ENCODE assay signal across 16 cellular contexts in the genomic region with DNA sequence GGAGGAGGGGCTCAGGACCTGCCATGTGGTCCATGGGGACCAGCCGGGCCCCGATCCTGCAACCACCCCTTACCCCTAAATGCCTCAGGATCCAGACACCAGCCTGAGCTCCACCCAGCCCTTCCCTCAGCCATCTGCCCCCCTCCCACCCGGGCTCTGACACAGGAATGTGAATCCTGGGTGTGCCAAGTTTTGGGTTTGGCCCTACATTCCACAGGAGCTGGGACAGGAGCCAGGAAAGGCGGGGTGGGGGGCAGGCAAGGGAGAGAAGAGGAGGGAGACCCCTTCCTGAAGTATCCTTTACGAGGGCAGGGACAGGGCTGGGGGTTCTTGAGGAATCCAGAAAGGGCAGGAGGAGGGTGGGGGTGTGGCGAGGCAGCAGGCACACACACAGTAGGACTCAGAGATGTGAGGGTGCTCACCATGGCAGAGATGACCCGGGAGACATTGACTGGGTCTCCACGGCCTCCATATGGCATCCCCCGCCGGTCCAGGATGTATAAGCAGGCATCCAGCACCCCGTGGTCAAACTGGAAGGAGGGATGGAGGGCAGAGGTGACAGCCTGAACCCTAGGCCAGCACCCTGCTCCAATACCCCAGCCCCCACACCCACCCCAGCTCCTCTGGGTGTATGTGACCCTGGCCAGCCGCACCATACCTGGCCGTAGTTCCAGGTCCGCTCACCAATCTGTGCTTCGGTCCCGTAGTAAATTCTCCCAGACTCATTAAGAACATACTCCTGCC. TPM values are rescaled to one million over a fixed set of nuclear protein-coding genes. Genes with fewer than 3 reads are reported as not detected.
DNase-seq lines count a peak whose midpoint lies in the region; ATAC-seq and TF ChIP-seq lines count a peak whose summit lies in the region.
"Had no signal": no experiment of that assay in that cellular context is flagged by ENCODE, and none has a peak within 500 bp of the region (broad histone marks: within the 10 kb centered on the region; RNA-seq: fewer than 3 reads in every experiment).

No MANE protein-coding gene starts in this region.

- no peak for TF ChIP-seq POLR2A in upper lobe of left lung (IDR thresholded peaks at IDR 0.05)

- H3K27ac ChIP-seq in left lung, result no peak overlapping the region
- peak overlapping the region in 3 of 4 donors; percentile 18 to 46 (median 32) for H3K27ac ChIP-seq in upper lobe of left lung
- H3K27ac ChIP-seq: thoracic aorta had no signal

- WGBS in upper lobe of left lung, 2 donors, result 71 to 74% methylated on average over 15 to 16 of the region's 16 CpGs

- no peaks in the 10 kb centered on the region for H3K9me3 Mint-ChIP-seq in chondrocyte (ENCODE audit: low read depth)
- H3K9me3 Mint-ChIP-seq: activated naive CD4-positive, alpha-beta T cell treated with anti-CD3 and anti-CD28 coated beads, Interleukin-2, amount 50 U/mL, for 72 hours; naive thymus-derived CD8-positive, alpha-beta T cell had no signal

- no peak overlapping the region for H3K4me3 Mint-ChIP-seq in chondrocyte (ENCODE audit: unreplicated experiment)
- H3K4me3 Mint-ChIP-seq: naive thymus-derived CD8-positive, alpha-beta T cell had no signal

- peak; percentile 40 for DNase-seq in LoVo (ENCODE audit: low spot score)
- DNase-seq in chondrocyte (ENCODE audit: low spot score), result peak; percentile 78
- peak in 1 of 2 donors; percentile 57 for DNase-seq in left lung
- DNase-seq in upper lobe of left lung, result no peak
- no peak for DNase-seq in KG1 (lab: John Stamatoyannopoulos, UW)
- no peak for DNase-seq in activated T-cell treated with anti-CD3 and anti-CD28 coated beads, Interleukin-2, amount 50 U/mL, for 1 hour
- DNase-seq in SKM-1 treated with dmso at 0.1 percent for 144 hours (lab: John Stamatoyannopoulos, UW; ENCODE audit: unreplicated experiment), result no peak
- DNase-seq: islet precursor cell; naive thymus-derived CD8-positive, alpha-beta T cell; NCI-H1436 treated with DMSO at 0.1 percent for 48 hours; NCI-H69; Right ventricle myocardium superior had no signal

- intact Hi-C loops in left lung (cut with DNase I), result no loop called here

- H3K4me1 Mint-ChIP-seq in chondrocyte (ENCODE audit: low read depth), result peaks cover 29% of the 10 kb centered on the region
- H3K4me1 Mint-ChIP-seq: naive thymus-derived CD8-positive, alpha-beta T cell had no signal

- H3K4me1 ChIP-seq in left lung, result no peaks in the 10 kb centered on the region
- H3K4me1 ChIP-seq in upper lobe of left lung, result peaks cover 0 to 19% (median 9%) of the 10 kb centered on the region in 4 donors

- H3K36me3 ChIP-seq in left lung, result peaks cover 0 to 17% of the 10 kb centered on the region in 2 donors
- H3K36me3 ChIP-seq in upper lobe of left lung, result peaks cover 0 to 12% (median 3%) of the 10 kb centered on the region in 4 donors
- H3K36me3 ChIP-seq: thoracic aorta had no signal

- no peaks in the 10 kb centered on the region for H3K9me3 ChIP-seq in left lung
- no peaks in the 10 kb centered on the region for H3K9me3 ChIP-seq in upper lobe of left lung
- H3K9me3 ChIP-seq: thoracic aorta had no signal

- ATAC-seq in left lung (peak; percentile 68), upper lobe of left lung (ENCODE audit: low FRiP score in 2 of 2) (peak; percentile 40 to 65), GM21825 (IDR thresholded peaks at IDR 0.05; ENCODE audit: unreplicated experiment) (no peak)
- ATAC-seq: activated naive CD4-positive, alpha-beta T cell treated with anti-CD3 and anti-CD28 coated beads, Interleukin-2, amount 50 U/mL, for 72 hours; naive thymus-derived CD8-positive, alpha-beta T cell had no signal

- H3K36me3 Mint-ChIP-seq in chondrocyte (ENCODE audit: low read depth), result peaks cover 1% of the 10 kb centered on the region

- H3K27me3 ChIP-seq in left lung, result no peaks in the 10 kb centered on the region
- H3K27me3 ChIP-seq in upper lobe of left lung, result no peaks in the 10 kb centered on the region

- no peak overlapping the region for H3K4me3 ChIP-seq in left lung
- H3K4me3 ChIP-seq in upper lobe of left lung, result no peak overlapping the region
- H3K4me3 ChIP-seq: coronary artery, thoracic aorta had no signal

- H3K27me3 Mint-ChIP-seq in chondrocyte (ENCODE audit: low read depth), result no peaks in the 10 kb centered on the region
- H3K27me3 Mint-ChIP-seq: naive thymus-derived CD8-positive, alpha-beta T cell had no signal

- TF ChIP-seq CTCF in chondrocyte (IDR thresholded peaks at IDR 0.05) (no peak), left lung (IDR thresholded peaks at IDR 0.05) (no peak), upper lobe of left lung (IDR thresholded peaks at IDR 0.05) (no peak)

- H3K27ac Mint-ChIP-seq in chondrocyte (ENCODE audit: unreplicated experiment), result peak overlapping the region; percentile 17
- H3K27ac Mint-ChIP-seq: naive thymus-derived CD8-positive, alpha-beta T cell had no signal

- no peak for TF ChIP-seq EP300 in upper lobe of left lung (IDR thresholded peaks at IDR 0.05)

RNA-seq across cellular contexts. Expression of a gene that starts 3.5 kb away (rescaled TPM):
- total RNA-seq in chondrocyte (3.2 to 5.0 TPM (median 3.3 TPM) in 3 replicates), left lung (1 to 10 TPM; 7.6 to 9.6 TPM), upper lobe of left lung (10 to 100 TPM in 4 of 6 donors, 1 to 10 TPM in 2; 9.1 to 29.2 (median 11.1) TPM)

RNA-seq across cellular contexts. Expression of a gene that starts 11.9 kb away (rescaled TPM):
- total RNA-seq in chondrocyte (27.0 to 34.9 TPM (median 27.4 TPM) in 3 replicates), left lung (10 to 100 TPM; 49.3 to 53.3 TPM), upper lobe of left lung (100 to 1,000 TPM in 1 of 6 donors, 10 to 100 TPM in 5; 22.7 to 125 (median 58.9) TPM)

RNA-seq across cellular contexts. Expression of a gene that starts 17.0 kb away (rescaled TPM):
- total RNA-seq in chondrocyte (60.1 to 85.5 TPM (median 72.6 TPM) in 3 replicates), left lung (100 to 1,000 TPM; 105 to 110 TPM), upper lobe of left lung (100 to 1,000 TPM in 1 of 6 donors, 10 to 100 TPM in 5; 46.1 to 109 (median 86.4) TPM)

RNA-seq across cellular contexts. Expression of a gene that starts 26.7 kb away (rescaled TPM):
- 43.1 to 66.5 TPM (median 47.9 TPM) in 3 replicates for total RNA-seq in chondrocyte
- 10 to 100 TPM; 63.6 to 69.6 TPM for total RNA-seq in left lung
- total RNA-seq in upper lobe of left lung, result 10 to 100 TPM; 26.2 to 76.9 (median 47.2) TPM

RNA-seq across cellular contexts. Expression of a gene that starts 27.3 kb away (rescaled TPM):
- total RNA-seq in chondrocyte (154 to 169 TPM (median 159 TPM) in 3 replicates), left lung (100 to 1,000 TPM; 162 to 163 TPM), upper lobe of left lung (100 to 1,000 TPM in 4 of 6 donors, 10 to 100 TPM in 2; 39.8 to 144 (median 121) TPM)

Comparison
In these comparisons a context has a peak if more than half of its experiments do, and no peak if none do; other contexts are left out.
1. DNase-seq: peak in LoVo (single experiment) and chondrocyte (single experiment); none in upper lobe of left lung (0 of 2), KG1 (single experiment), activated T-cell treated with anti-CD3 and anti-CD28 coated beads, Interleukin-2, amount 50 U/mL, for 1 hour (single experiment) and SKM-1 treated with dmso at 0.1 percent for 144 hours (single experiment).
2. H3K27ac ChIP-seq: peak in upper lobe of left lung (3 of 4); none in left lung (0 of 2).